Comparison of ENCODE assay signal across 20 cellular contexts in genomic region chr7:64515330-64515729, GRCh38. TPM values are rescaled to one million over a fixed set of nuclear protein-coding genes. Genes with fewer than 3 reads are reported as not detected.
DNase-seq lines count a peak whose midpoint lies in the region; ATAC-seq and TF ChIP-seq lines count a peak whose summit lies in the region.
"Had no signal": no experiment of that assay in that cellular context is flagged by ENCODE, and none has a peak within 500 bp of the region (broad histone marks: within the 10 kb centered on the region; RNA-seq: fewer than 3 reads in every experiment).

No MANE protein-coding gene starts in this region.

- peak; percentile 10 for DNase-seq in activated CD4-positive, alpha-beta T cell treated with anti-CD3 and anti-CD28 coated beads for 36 hours
- no peak for DNase-seq in activated CD4-positive, alpha-beta T cell treated with anti-CD3 and anti-CD28 coated beads for 48 hours
- DNase-seq in T1000 (lab: John Stamatoyannopoulos, UW) (peak; percentile 22), fibroblast of pulmonary artery (ENCODE audit: low read depth) (peak; percentile 6), vagina (ENCODE audit: extremely low spot score in 2 of 2) (no peak), left lobe of liver (ENCODE audit: low spot score) (no peak)
- no peak for DNase-seq in T-helper 2 cell treated with Interferon-gamma antibody and Interleukin-4, amounts not matched to agents 5 μg/mL and 100 μg/mL, for 36 hours (ENCODE audit: low spot score)
- DNase-seq in CD4-positive, alpha-beta T cell = no peak
- DNase-seq: activated CD4-positive, alpha-beta T cell treated with anti-CD3 and anti-CD28 coated beads for 4 hours; activated CD8-positive, alpha-beta memory T cell treated with anti-CD3 and anti-CD28 coated beads, Interleukin-2, amount 50 U/mL, for 48 hours; activated naive CD4-positive, alpha-beta T cell; endodermal cell; NCI-H1930; NK-92 treated with Interleukin-12 subunit alpha and Interleukin-12 subunit beta, amount 100 ng/mL, for 24 hours; stimulated activated naive CD4-positive, alpha-beta T cell treated with Interleukin-2 at 50 U/mL for 16 hours; trophoblast cell had no signal

- no peaks in the 10 kb centered on the region for H3K27me3 Mint-ChIP-seq in activated CD4-positive, alpha-beta T cell treated with anti-CD3 and anti-CD28 coated beads for 36 hours
- H3K27me3 Mint-ChIP-seq in T-helper 2 cell treated with Interferon-gamma antibody and Interleukin-4, amounts not matched to agents 5 μg/mL and 100 μg/mL, for 36 hours (ENCODE audit: low read depth) = no peaks in the 10 kb centered on the region
- no peaks in the 10 kb centered on the region for H3K27me3 Mint-ChIP-seq in CD4-positive, alpha-beta T cell

- no peaks in the 10 kb centered on the region for H3K27me3 ChIP-seq in vagina
- H3K27me3 ChIP-seq in CD4-positive, alpha-beta T cell (ENCODE audit: control insufficient read depth, insufficient read depth, low read length) = no peaks in the 10 kb centered on the region

- H3K4me1 Mint-ChIP-seq in activated CD4-positive, alpha-beta T cell treated with anti-CD3 and anti-CD28 coated beads for 36 hours = no peaks in the 10 kb centered on the region
- no peaks in the 10 kb centered on the region for H3K4me1 Mint-ChIP-seq in T-helper 2 cell treated with Interferon-gamma antibody and Interleukin-4, amounts not matched to agents 5 μg/mL and 100 μg/mL, for 36 hours (ENCODE audit: low read depth)
- no peaks in the 10 kb centered on the region for H3K4me1 Mint-ChIP-seq in CD4-positive, alpha-beta T cell (ENCODE audit: low read depth)
- H3K4me1 Mint-ChIP-seq: endodermal cell had no signal

- CTCF ChIA-PET in activated CD4-positive, alpha-beta T cell treated with anti-CD3 and anti-CD28 coated beads for 36 hours (lab: Charles Lee) = no interaction called here
- CTCF ChIA-PET in CD4-positive, alpha-beta T cell (lab: Charles Lee) = no interaction called here

- peaks cover 39% of the 10 kb centered on the region for H3K9me3 Mint-ChIP-seq in activated CD4-positive, alpha-beta T cell treated with anti-CD3 and anti-CD28 coated beads for 36 hours (ENCODE audit: low read depth)
- peaks cover 63% of the 10 kb centered on the region for H3K9me3 Mint-ChIP-seq in T-helper 2 cell treated with Interferon-gamma antibody and Interleukin-4, amounts not matched to agents 5 μg/mL and 100 μg/mL, for 36 hours
- H3K9me3 Mint-ChIP-seq in CD4-positive, alpha-beta T cell = peaks cover 27% of the 10 kb centered on the region

- H3K27ac ChIP-seq in vagina = peak overlapping the region; percentile 58
- H3K27ac ChIP-seq in CD4-positive, alpha-beta T cell (ENCODE audit: low read depth, low read length) = no peak overlapping the region
- H3K27ac ChIP-seq: A549, C4-2B had no signal

- POLR2A ChIA-PET in activated CD4-positive, alpha-beta T cell treated with anti-CD3 and anti-CD28 coated beads for 36 hours (lab: Charles Lee) = no interaction called here
- POLR2A ChIA-PET in CD4-positive, alpha-beta T cell (lab: Charles Lee) = interaction anchor here (0.9 kb wide), 1 partner anchor 15 kb away, joined by 3 read pairs; no protein-coding TSS in a partner anchor

- H3K4me3 Mint-ChIP-seq in activated CD4-positive, alpha-beta T cell treated with anti-CD3 and anti-CD28 coated beads for 36 hours = no peak overlapping the region
- H3K4me3 Mint-ChIP-seq in T-helper 2 cell treated with Interferon-gamma antibody and Interleukin-4, amounts not matched to agents 5 μg/mL and 100 μg/mL, for 36 hours = no peak overlapping the region
- H3K4me3 Mint-ChIP-seq in CD4-positive, alpha-beta T cell = no peak overlapping the region
- H3K4me3 Mint-ChIP-seq: endodermal cell had no signal

- peaks cover 64% of the 10 kb centered on the region for H3K36me3 Mint-ChIP-seq in activated CD4-positive, alpha-beta T cell treated with anti-CD3 and anti-CD28 coated beads for 36 hours (ENCODE audit: low read depth)
- peaks cover 46% of the 10 kb centered on the region for H3K36me3 Mint-ChIP-seq in T-helper 2 cell treated with Interferon-gamma antibody and Interleukin-4, amounts not matched to agents 5 μg/mL and 100 μg/mL, for 36 hours (ENCODE audit: low read depth)
- H3K36me3 Mint-ChIP-seq in CD4-positive, alpha-beta T cell (ENCODE audit: low read depth) = peaks cover 88% of the 10 kb centered on the region

- H3K4me3 ChIP-seq in fibroblast of pulmonary artery (replicated peaks; ENCODE audit: low read depth, low read length) = no peak overlapping the region
- H3K4me3 ChIP-seq in vagina = peak overlapping the region in 1 of 2 donors; percentile 10
- H3K4me3 ChIP-seq: A549, lung had no signal

- peaks cover 5% of the 10 kb centered on the region for H3K9me3 ChIP-seq in vagina
- peaks cover 80% of the 10 kb centered on the region for H3K9me3 ChIP-seq in CD4-positive, alpha-beta T cell (ENCODE audit: control insufficient read depth, low read length)

- no peaks in the 10 kb centered on the region for H3K4me1 ChIP-seq in vagina
- H3K4me1 ChIP-seq: A549 had no signal

- peaks cover 0 to 16% of the 10 kb centered on the region in 2 donors for H3K36me3 ChIP-seq in vagina

- intact Hi-C loops in activated CD4-positive, alpha-beta T cell treated with anti-CD3 and anti-CD28 coated beads for 36 hours (cut with DNase I, micrococcal nuclease) = no loop called here
- intact Hi-C loops in vagina (cut with DNase I) = no loop called here
- intact Hi-C loops in CD4-positive, alpha-beta T cell (cut with DNase I, micrococcal nuclease) = no loop called here

- TF ChIP-seq CTCF in fibroblast of pulmonary artery (IDR thresholded peaks at IDR 0.05; ENCODE audit: low read length, missing control alignments) (no peak), vagina (IDR thresholded peaks at IDR 0.05) (no peak)
- no peak for TF ChIP-seq CTCF in CD4-positive, alpha-beta T cell (IDR thresholded peaks at IDR 0.05)

- ATAC-seq in activated CD4-positive, alpha-beta T cell treated with anti-CD3 and anti-CD28 coated beads for 36 hours = no peak
- no peak for ATAC-seq in left lobe of liver
- ATAC-seq in CD4-positive, alpha-beta T cell (ENCODE audit: poor library complexity) = no peak
- ATAC-seq: A549, sciatic nerve had no signal

- no peak overlapping the region for H3K27ac Mint-ChIP-seq in activated CD4-positive, alpha-beta T cell treated with anti-CD3 and anti-CD28 coated beads for 36 hours
- H3K27ac Mint-ChIP-seq in T-helper 2 cell treated with Interferon-gamma antibody and Interleukin-4, amounts not matched to agents 5 μg/mL and 100 μg/mL, for 36 hours = no peak overlapping the region
- H3K27ac Mint-ChIP-seq in CD4-positive, alpha-beta T cell = no peak overlapping the region
- H3K27ac Mint-ChIP-seq: endodermal cell had no signal

- TF ChIP-seq POLR2A in vagina (IDR thresholded peaks at IDR 0.05) = no peak

RNA-seq across cellular contexts. Expression of gene ZNF680, which starts 47.5 kb away (rescaled TPM):
- 10 to 100 TPM; 12.5 to 12.6 TPM for total RNA-seq in activated CD4-positive, alpha-beta T cell treated with anti-CD3 and anti-CD28 coated beads for 36 hours
- 22.1 TPM for total RNA-seq in vagina
- 14.3 TPM for total RNA-seq in left lobe of liver
- 1 to 10 TPM; 8.3 to 8.9 TPM for total RNA-seq in CD4-positive, alpha-beta T cell

Comparison
In these comparisons a context has a peak if more than half of its experiments do, and no peak if none do; other contexts are left out.
1. DNase-seq: peak in activated CD4-positive, alpha-beta T cell treated with anti-CD3 and anti-CD28 coated beads for 36 hours (single experiment), T1000 (single experiment) and fibroblast of pulmonary artery (single experiment); none in activated CD4-positive, alpha-beta T cell treated with anti-CD3 and anti-CD28 coated beads for 48 hours (single experiment), vagina (0 of 2), T-helper 2 cell treated with Interferon-gamma antibody and Interleukin-4, amounts not matched to agents 5 μg/mL and 100 μg/mL, for 36 hours (single experiment), left lobe of liver (single experiment) and CD4-positive, alpha-beta T cell (0 of 10).